1 cellular context compared by ENCODE assay signal in the genomic region with DNA sequence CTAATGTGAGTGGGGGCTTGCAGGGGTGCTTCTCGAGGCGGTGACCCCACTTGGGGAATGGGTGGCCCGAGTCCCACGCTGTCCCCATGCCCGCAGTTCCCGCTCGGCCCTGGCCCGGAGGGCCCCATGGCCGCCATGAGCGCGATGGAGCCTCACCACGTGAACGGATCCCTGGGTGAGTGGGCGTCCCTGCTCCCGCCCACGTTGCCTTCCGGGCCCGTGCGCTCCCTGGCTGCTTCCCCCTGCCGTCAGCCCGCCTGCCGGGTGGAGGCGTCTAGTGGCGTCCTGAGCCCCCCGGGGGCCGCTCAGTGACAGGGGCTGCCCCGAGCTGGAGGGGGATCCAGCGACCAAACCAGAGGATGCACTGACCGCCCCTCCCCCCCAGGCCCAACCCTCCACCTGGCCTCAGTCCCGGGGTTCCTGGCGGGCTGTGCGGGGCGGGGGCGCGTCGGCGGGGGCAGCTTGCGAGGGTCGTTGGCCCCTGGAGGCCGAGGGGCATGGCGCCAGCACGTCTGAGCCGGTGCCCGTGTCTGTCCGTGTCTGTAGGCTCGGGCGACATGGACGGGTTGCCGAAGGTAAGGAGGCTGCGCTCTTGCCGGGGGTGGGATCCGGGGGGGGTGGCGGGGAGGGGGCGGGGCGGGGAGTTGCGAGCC.
TF ChIP-seq lines count a peak whose summit lies in the region.

No MANE protein-coding gene starts in this region.

TF ChIP-seq in HCT116, 20 proteins besides CTCF, POLR2A, EP300 and RAD21:
- TF ChIP-seq, protein P1, sequence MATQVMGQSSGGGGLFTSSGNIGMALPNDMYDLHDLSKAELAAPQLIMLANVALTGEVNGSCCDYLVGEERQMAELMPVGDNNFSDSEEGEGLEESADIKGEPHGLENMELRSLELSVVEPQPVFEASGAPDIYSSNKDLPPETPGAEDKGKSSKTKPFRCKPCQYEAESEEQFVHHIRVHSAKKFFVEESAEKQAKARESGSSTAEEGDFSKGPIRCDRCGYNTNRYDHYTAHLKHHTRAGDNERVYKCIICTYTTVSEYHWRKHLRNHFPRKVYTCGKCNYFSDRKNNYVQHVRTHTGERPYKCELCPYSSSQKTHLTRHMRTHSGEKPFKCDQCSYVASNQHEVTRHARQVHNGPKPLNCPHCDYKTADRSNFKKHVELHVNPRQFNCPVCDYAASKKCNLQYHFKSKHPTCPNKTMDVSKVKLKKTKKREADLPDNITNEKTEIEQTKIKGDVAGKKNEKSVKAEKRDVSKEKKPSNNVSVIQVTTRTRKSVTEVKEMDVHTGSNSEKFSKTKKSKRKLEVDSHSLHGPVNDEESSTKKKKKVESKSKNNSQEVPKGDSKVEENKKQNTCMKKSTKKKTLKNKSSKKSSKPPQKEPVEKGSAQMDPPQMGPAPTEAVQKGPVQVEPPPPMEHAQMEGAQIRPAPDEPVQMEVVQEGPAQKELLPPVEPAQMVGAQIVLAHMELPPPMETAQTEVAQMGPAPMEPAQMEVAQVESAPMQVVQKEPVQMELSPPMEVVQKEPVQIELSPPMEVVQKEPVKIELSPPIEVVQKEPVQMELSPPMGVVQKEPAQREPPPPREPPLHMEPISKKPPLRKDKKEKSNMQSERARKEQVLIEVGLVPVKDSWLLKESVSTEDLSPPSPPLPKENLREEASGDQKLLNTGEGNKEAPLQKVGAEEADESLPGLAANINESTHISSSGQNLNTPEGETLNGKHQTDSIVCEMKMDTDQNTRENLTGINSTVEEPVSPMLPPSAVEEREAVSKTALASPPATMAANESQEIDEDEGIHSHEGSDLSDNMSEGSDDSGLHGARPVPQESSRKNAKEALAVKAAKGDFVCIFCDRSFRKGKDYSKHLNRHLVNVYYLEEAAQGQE (IDR thresholded peaks at IDR 0.05; ENCODE audit: low read depth) = no peak
- TF ChIP-seq CEBPB (IDR thresholded peaks at IDR 0.05; ENCODE audit: low read depth) (no peak), JUND (IDR thresholded peaks at IDR 0.05) (no peak), CBX3 (IDR thresholded peaks at IDR 0.05; ENCODE audit: low read depth) (no peak), SRF (IDR thresholded peaks at IDR 0.05; ENCODE audit: low read depth) (no peak), FOSL1 (IDR thresholded peaks at IDR 0.05; ENCODE audit: low read depth) (no peak), SIN3A (IDR thresholded peaks at IDR 0.05; ENCODE audit: low read depth) (no peak), TCF7L2 (IDR thresholded peaks at IDR 0.05; ENCODE audit: borderline replicate concordance, extremely low read depth, insufficient read depth, insufficient read length) (no peak), EZH2phosphoT487 (IDR thresholded peaks at IDR 0.05; ENCODE audit: borderline replicate concordance) (no peak), ELF1 (IDR thresholded peaks at IDR 0.05; ENCODE audit: borderline replicate concordance, low read depth) (no peak), SP1 (IDR thresholded peaks at IDR 0.05; ENCODE audit: low read depth) (no peak), POLR2AphosphoS5 (IDR thresholded peaks at IDR 0.05; ENCODE audit: low read depth, low read length) (no peak), ZNF274 (IDR thresholded peaks at IDR 0.05; ENCODE audit: low read depth, low read length) (no peak), EGR1 (IDR thresholded peaks at IDR 0.05; ENCODE audit: low read depth) (no peak), EZH2 (IDR thresholded peaks at IDR 0.05) (no peak), YY1 (IDR thresholded peaks at IDR 0.05; ENCODE audit: extremely low read depth, insufficient replicate concordance, low read depth, low read length) (no peak)
- TF ChIP-seq, protein P2, sequence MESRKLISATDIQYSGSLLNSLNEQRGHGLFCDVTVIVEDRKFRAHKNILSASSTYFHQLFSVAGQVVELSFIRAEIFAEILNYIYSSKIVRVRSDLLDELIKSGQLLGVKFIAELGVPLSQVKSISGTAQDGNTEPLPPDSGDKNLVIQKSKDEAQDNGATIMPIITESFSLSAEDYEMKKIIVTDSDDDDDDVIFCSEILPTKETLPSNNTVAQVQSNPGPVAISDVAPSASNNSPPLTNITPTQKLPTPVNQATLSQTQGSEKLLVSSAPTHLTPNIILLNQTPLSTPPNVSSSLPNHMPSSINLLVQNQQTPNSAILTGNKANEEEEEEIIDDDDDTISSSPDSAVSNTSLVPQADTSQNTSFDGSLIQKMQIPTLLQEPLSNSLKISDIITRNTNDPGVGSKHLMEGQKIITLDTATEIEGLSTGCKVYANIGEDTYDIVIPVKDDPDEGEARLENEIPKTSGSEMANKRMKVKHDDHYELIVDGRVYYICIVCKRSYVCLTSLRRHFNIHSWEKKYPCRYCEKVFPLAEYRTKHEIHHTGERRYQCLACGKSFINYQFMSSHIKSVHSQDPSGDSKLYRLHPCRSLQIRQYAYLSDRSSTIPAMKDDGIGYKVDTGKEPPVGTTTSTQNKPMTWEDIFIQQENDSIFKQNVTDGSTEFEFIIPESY (IDR thresholded peaks at IDR 0.05; ENCODE audit: extremely low read depth, insufficient replicate concordance, low read length) = no peak
- TF ChIP-seq, protein P3, sequence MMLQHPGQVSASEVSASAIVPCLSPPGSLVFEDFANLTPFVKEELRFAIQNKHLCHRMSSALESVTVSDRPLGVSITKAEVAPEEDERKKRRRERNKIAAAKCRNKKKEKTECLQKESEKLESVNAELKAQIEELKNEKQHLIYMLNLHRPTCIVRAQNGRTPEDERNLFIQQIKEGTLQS (IDR thresholded peaks at IDR 0.05) = no peak
TF ChIP-seq in HCT116: peak in this region for 0.
